19 cellular contexts compared by ENCODE assay signal in genomic region chrX:7690842-7691241, GRCh38.
DNase-seq lines count a peak whose midpoint lies in the region; ATAC-seq, FAIRE-seq and TF ChIP-seq lines count a peak whose summit lies in the region.
"Had no signal": no experiment of that assay in that cellular context is flagged by ENCODE, and none has a peak within 500 bp of the region (broad histone marks: within the 10 kb centered on the region; RNA-seq: fewer than 3 reads in every experiment).

No MANE protein-coding gene starts in this region.

- H2BK12ac ChIP-seq in H1 (ENCODE audit: low read depth, low read length) = no peak overlapping the region

- WGBS in H1 (ENCODE audit: extremely low coverage in 1 of 2, insufficient coverage in 1 of 2, insufficient read length in 1 of 2, insufficient replicate concordance in 2 of 2, low coverage in 1 of 2, low lambda C conversion rate in 2 of 2, missing lambda C conversion rate in 1 of 2), 2 experiments = 28% methylated on average over 8 of the region's 8 CpGs; no CpG with 5 or more reads in 1 of the 2 experiments

- H4K91ac ChIP-seq in H1 (replicated peaks; ENCODE audit: insufficient read length, low read length) = no peak overlapping the region

- POLR2A ChIA-PET in H1 (lab: Charles Lee; ENCODE audit: partially characterized antibody) = no interaction called here

- no peak for TF ChIP-seq RAD21 in H1 (IDR thresholded peaks at IDR 0.05 in 1 of 2, conservative IDR thresholded peaks at IDR 0.05 in 1 of 2; ENCODE audit: low read depth in 2 of 2, low read length in 2 of 2)

- H3K27ac Mint-ChIP-seq in neural progenitor cell = no peak overlapping the region
- H3K27ac Mint-ChIP-seq in natural killer cell treated with Interleukin-12 subunit alpha and Interleukin-12 subunit beta and Interleukin-15 and Interleukin-18, amount 100 ng/mL, for 72 hours = no peak overlapping the region

- no peaks in the 10 kb centered on the region for H3K36me3 Mint-ChIP-seq in neural progenitor cell
- H3K36me3 Mint-ChIP-seq in natural killer cell treated with Interleukin-12 subunit alpha and Interleukin-12 subunit beta and Interleukin-15 and Interleukin-18, amount 100 ng/mL, for 72 hours = no peaks in the 10 kb centered on the region

- no peak overlapping the region for H3K18ac ChIP-seq in H1 (ENCODE audit: extremely low read depth, low read length)

- H2BK120ac ChIP-seq in H1 (replicated peaks; ENCODE audit: low read depth, low read length) = no peak overlapping the region

- no peaks in the 10 kb centered on the region for H3K79me1 ChIP-seq in H1 (ENCODE audit: low read depth, low read length)

- no peak overlapping the region for H4K8ac ChIP-seq in H1 (ENCODE audit: extremely low read depth, insufficient read depth, low read length)

- H2BK15ac ChIP-seq in H1 (ENCODE audit: low read length) = no peak overlapping the region

- no peak for TF ChIP-seq EP300 in H1 (IDR thresholded peaks at IDR 0.05; ENCODE audit: borderline replicate concordance in 1 of 2, low read depth in 2 of 2, low read length in 2 of 2)

- ATAC-seq in natural killer cell treated with Interleukin-12 subunit alpha and Interleukin-12 subunit beta and Interleukin-15 and Interleukin-18, amount 100 ng/mL, for 72 hours = no peak
- ATAC-seq in GM19455 (IDR thresholded peaks at IDR 0.05; ENCODE audit: unreplicated experiment) (no peak), HG03565 (IDR thresholded peaks at IDR 0.05; ENCODE audit: unreplicated experiment) (no peak)
- ATAC-seq: GM12878, K562, PC-3 had no signal

- H3K4me1 ChIP-seq in H1 (replicated peaks in 1 of 4; ENCODE audit: control insufficient read depth in 3 of 4, insufficient read depth in 4 of 4, low read length in 3 of 4) = peaks cover 0 to 3% (median under 1%) of the 10 kb centered on the region in 4 experiments; a peak in 3 of 7 replicates
- H3K4me1 ChIP-seq in neural progenitor cell = no peaks in the 10 kb centered on the region
- H3K4me1 ChIP-seq: BLaER1 treated with 17β-estradiol and CSF1 and Interleukin-3, amounts not matched to agents 10 nM and 100 nM had no signal

- no peak overlapping the region for H3K23ac ChIP-seq in H1 (ENCODE audit: insufficient read length)

- no peaks in the 10 kb centered on the region for H3K27me3 ChIP-seq in H1 (replicated peaks in 1 of 4; ENCODE audit: control insufficient read depth in 3 of 4, extremely low read depth in 1 of 4, insufficient read depth in 3 of 4, low read length in 3 of 4)
- H3K27me3 ChIP-seq in neural progenitor cell = no peaks in the 10 kb centered on the region
- H3K27me3 ChIP-seq: BLaER1 treated with 17β-estradiol and CSF1 and Interleukin-3, amounts not matched to agents 10 nM and 100 nM had no signal

- H3K56ac ChIP-seq in H1 (replicated peaks; ENCODE audit: insufficient read length, low read depth, low read length) = no peak overlapping the region

- no peak overlapping the region for H3K4me3 Mint-ChIP-seq in neural progenitor cell
- no peak overlapping the region for H3K4me3 Mint-ChIP-seq in natural killer cell treated with Interleukin-12 subunit alpha and Interleukin-12 subunit beta and Interleukin-15 and Interleukin-18, amount 100 ng/mL, for 72 hours

- no peak overlapping the region for H3K4ac ChIP-seq in H1 (replicated peaks; ENCODE audit: insufficient read length, low read depth, low read length)

- no peaks in the 10 kb centered on the region for H3K36me3 ChIP-seq in H1 (ENCODE audit: control insufficient read depth in 2 of 4, insufficient read depth in 4 of 4, low read length in 3 of 4)
- H3K36me3 ChIP-seq in neural progenitor cell = no peaks in the 10 kb centered on the region
- H3K36me3 ChIP-seq: BLaER1 treated with 17β-estradiol and CSF1 and Interleukin-3, amounts not matched to agents 10 nM and 100 nM had no signal

- no peak overlapping the region for H2BK20ac ChIP-seq in H1 (ENCODE audit: low read length)

- DNase-seq in NCI-H1092 treated with DMSO at 0.1 percent for 48 hours (lab: John Stamatoyannopoulos, UW) = peak; percentile 58
- DNase-seq in NCI-H1092 (lab: John Stamatoyannopoulos, UW) = no peak
- peak; percentile 64 for DNase-seq in NCI-H748 treated with DMSO at 0.1 percent for 48 hours (lab: John Stamatoyannopoulos, UW)
- no peak for DNase-seq in H1 (ENCODE audit: low read depth in 1 of 2, low spot score in 2 of 2)
- peak; percentile 30 for DNase-seq in neural progenitor cell (ENCODE audit: low spot score)
- DNase-seq in natural killer cell treated with Interleukin-12 subunit alpha and Interleukin-12 subunit beta and Interleukin-15 and Interleukin-18, amount 100 ng/mL, for 72 hours (ENCODE audit: low spot score) = no peak
- DNase-seq: COR-L47, DMS153, GOT3, NCI-H2171, NCI-H510A, PC-3 had no signal

- no peaks in the 10 kb centered on the region for H3K9me3 ChIP-seq in H1 (ENCODE audit: insufficient read depth in 2 of 2, low read depth in 1 of 2, low read length in 1 of 2)
- no peaks in the 10 kb centered on the region for H3K9me3 ChIP-seq in neural progenitor cell (ENCODE audit: low read depth)
- H3K9me3 ChIP-seq: BLaER1 treated with 17β-estradiol and CSF1 and Interleukin-3, amounts not matched to agents 10 nM and 100 nM had no signal

- FAIRE-seq in H1 (lab: Jason Lieb, UNC) = peak; percentile 81
- FAIRE-seq: GM12878, K562 had no signal

- no peaks in the 10 kb centered on the region for H3K27me3 Mint-ChIP-seq in neural progenitor cell (ENCODE audit: insufficient read depth, low read depth)
- H3K27me3 Mint-ChIP-seq in natural killer cell treated with Interleukin-12 subunit alpha and Interleukin-12 subunit beta and Interleukin-15 and Interleukin-18, amount 100 ng/mL, for 72 hours = no peaks in the 10 kb centered on the region

- H3K9me3 Mint-ChIP-seq in neural progenitor cell = no peaks in the 10 kb centered on the region
- peaks cover 15% of the 10 kb centered on the region for H3K9me3 Mint-ChIP-seq in natural killer cell treated with Interleukin-12 subunit alpha and Interleukin-12 subunit beta and Interleukin-15 and Interleukin-18, amount 100 ng/mL, for 72 hours

- TF ChIP-seq POLR2A in H1 (IDR thresholded peaks at IDR 0.05; ENCODE audit: control extremely low read depth in 1 of 2, low read depth in 2 of 2, low read length in 2 of 2) = no peak

- H3K4me2 ChIP-seq in H1 (ENCODE audit: insufficient read depth in 1 of 2, low read depth in 2 of 2, low read length in 2 of 2) (no peak overlapping the region), neural progenitor cell (peak overlapping the region; percentile 31)
- H3K4me2 ChIP-seq: BLaER1 treated with 17β-estradiol and CSF1 and Interleukin-3, amounts not matched to agents 10 nM and 100 nM had no signal

- H4K20me1 ChIP-seq in H1 (replicated peaks in 1 of 2; ENCODE audit: control insufficient read depth in 1 of 2, insufficient read depth in 2 of 2, low read length in 2 of 2) (no peaks in the 10 kb centered on the region), neural progenitor cell (ENCODE audit: low read depth) (no peaks in the 10 kb centered on the region)
- H4K20me1 ChIP-seq: BLaER1 treated with 17β-estradiol and CSF1 and Interleukin-3, amounts not matched to agents 10 nM and 100 nM had no signal

- CTCF ChIA-PET in H1 (lab: Charles Lee; ENCODE audit: partially characterized antibody) = no interaction called here

- H2BK5ac ChIP-seq in H1 (ENCODE audit: low read depth, low read length) = no peak overlapping the region

- H3K4me1 Mint-ChIP-seq in neural progenitor cell = peaks cover 4% of the 10 kb centered on the region
- H3K4me1 Mint-ChIP-seq in natural killer cell treated with Interleukin-12 subunit alpha and Interleukin-12 subunit beta and Interleukin-15 and Interleukin-18, amount 100 ng/mL, for 72 hours (ENCODE audit: low read depth in 2 of 2) = no peaks in the 10 kb centered on the region

- H3F3A ChIP-seq in neural progenitor cell (ENCODE audit: low read depth) = no peaks in the 10 kb centered on the region

- H2AK5ac ChIP-seq in H1 (ENCODE audit: low read depth, low read length) = no peak overlapping the region

- H3K4me3 ChIP-seq in H1 (ENCODE audit: extremely low read depth in 1 of 4, insufficient read depth in 2 of 4, low read depth in 3 of 4, low read length in 4 of 4) (no peak overlapping the region), neural progenitor cell (no peak overlapping the region)
- H3K4me3 ChIP-seq: BLaER1 treated with 17β-estradiol and CSF1 and Interleukin-3, amounts not matched to agents 10 nM and 100 nM; GM12878; K562 had no signal

- no peak overlapping the region for H3K14ac ChIP-seq in H1 (ENCODE audit: insufficient read length)

- H4K5ac ChIP-seq in H1 (ENCODE audit: insufficient read length, low read depth, low read length) = no peak overlapping the region

- H3K9ac ChIP-seq in H1 (replicated peaks in 1 of 4; ENCODE audit: extremely low read depth in 1 of 4, low read depth in 3 of 4, low read length in 3 of 4) (no peak overlapping the region), neural progenitor cell (no peak overlapping the region)
- H3K9ac ChIP-seq: BLaER1 treated with 17β-estradiol and CSF1 and Interleukin-3, amounts not matched to agents 10 nM and 100 nM had no signal

- no peaks in the 10 kb centered on the region for H3K23me2 ChIP-seq in H1 (ENCODE audit: low read depth, low read length)

- H3K27ac ChIP-seq in H1 (ENCODE audit: low read depth, low read length) (no peak overlapping the region), neural progenitor cell (no peak overlapping the region)
- H3K27ac ChIP-seq: 22Rv1; BLaER1 treated with 17β-estradiol and CSF1 and Interleukin-3, amounts not matched to agents 10 nM and 100 nM; HL-60 had no signal

- no peak overlapping the region for H2AFZ ChIP-seq in H1 (ENCODE audit: low read length)
- no peak overlapping the region for H2AFZ ChIP-seq in neural progenitor cell (replicated peaks)

- TF ChIP-seq CTCF in H1 (IDR thresholded peaks at IDR 0.05; ENCODE audit: control extremely low read depth in 1 of 3, insufficient read depth in 1 of 3, low read depth in 1 of 3, low read length in 3 of 3) = no peak
- TF ChIP-seq CTCF in neural progenitor cell (IDR thresholded peaks at IDR 0.05) = no peak

- no peaks in the 10 kb centered on the region for H3K79me2 ChIP-seq in H1 (ENCODE audit: control insufficient read depth in 1 of 2, insufficient read depth in 2 of 2, low read length in 2 of 2)
- no peaks in the 10 kb centered on the region for H3K79me2 ChIP-seq in neural progenitor cell (ENCODE audit: low read depth)

TF ChIP-seq in H1, 55 proteins besides CTCF, POLR2A, EP300 and RAD21:
- TF ChIP-seq TEAD4 (IDR thresholded peaks at IDR 0.05; ENCODE audit: low read depth, low read length) (peak; percentile 95), PHF8 (conservative IDR thresholded peaks at IDR 0.05; ENCODE audit: low read depth, low read length) (no peak)

Comparison
In these comparisons a context has a peak if more than half of its experiments do, and no peak if none do; other contexts are left out.
1. DNase-seq: peak in NCI-H1092 treated with DMSO at 0.1 percent for 48 hours (single experiment), NCI-H748 treated with DMSO at 0.1 percent for 48 hours (single experiment) and neural progenitor cell (single experiment); none in NCI-H1092 (single experiment), H1 (0 of 2) and natural killer cell treated with Interleukin-12 subunit alpha and Interleukin-12 subunit beta and Interleukin-15 and Interleukin-18, amount 100 ng/mL, for 72 hours (single experiment).